In the genomic region with DNA sequence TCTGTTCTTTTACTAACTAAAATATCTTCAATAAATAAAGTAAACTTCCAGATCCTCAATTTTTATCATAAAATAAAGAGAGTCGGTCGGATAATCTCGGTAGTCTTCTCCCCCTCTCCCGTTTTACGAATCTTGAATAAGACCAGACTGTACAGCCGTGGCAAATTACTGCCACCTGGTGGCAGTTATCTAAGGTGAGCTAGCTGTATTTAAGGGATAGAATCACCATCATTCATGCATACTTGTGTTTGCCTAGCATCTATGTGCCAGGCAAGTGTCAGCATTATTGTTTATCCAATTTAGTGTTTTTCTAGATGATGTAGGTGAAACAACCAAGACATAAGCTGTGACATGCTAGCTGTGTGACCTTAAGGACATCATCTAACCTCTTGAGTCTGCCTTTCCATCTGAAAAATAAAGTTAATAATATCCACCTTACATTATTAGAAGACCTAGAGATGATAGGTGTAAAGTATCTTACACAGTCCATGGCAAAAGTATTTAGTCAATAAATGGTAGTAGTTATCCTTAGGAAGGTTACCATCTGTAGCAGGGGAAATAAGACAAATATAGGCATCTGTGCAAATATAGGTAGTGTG, we compare ENCODE assay signal across 8 cellular contexts. TPM values are rescaled to one million over a fixed set of nuclear protein-coding genes. Genes with fewer than 3 reads are reported as not detected.
A peak's percentile ranks its signal among the peaks of the same experiment; 100 is the strongest.
DNase-seq lines count a peak whose midpoint lies in the region; ATAC-seq, FAIRE-seq and TF ChIP-seq lines count a peak whose summit lies in the region.

No MANE protein-coding gene starts in this region.

- no peaks in the 10 kb centered on the region for H3K23me2 ChIP-seq in H1 (ENCODE audit: low read depth, low read length)

- H3K79me1 ChIP-seq in H1 (ENCODE audit: low read depth, low read length) = no peaks in the 10 kb centered on the region

- TF ChIP-seq POLR2A in H1 (IDR thresholded peaks at IDR 0.05; ENCODE audit: control extremely low read depth in 1 of 2, low read depth in 2 of 2, low read length in 2 of 2) (no peak), stomach (IDR thresholded peaks at IDR 0.05) (no peak)

- no peaks in the 10 kb centered on the region for H4K20me1 ChIP-seq in H1 (replicated peaks in 1 of 2; ENCODE audit: control insufficient read depth in 1 of 2, insufficient read depth in 2 of 2, low read length in 2 of 2)

- no peak overlapping the region for H4K5ac ChIP-seq in H1 (ENCODE audit: insufficient read length, low read depth, low read length)

- no peaks in the 10 kb centered on the region for H3K79me2 ChIP-seq in H1 (ENCODE audit: control insufficient read depth in 1 of 2, insufficient read depth in 2 of 2, low read length in 2 of 2)

- H4K91ac ChIP-seq in H1 (replicated peaks; ENCODE audit: insufficient read length, low read length) = no peak overlapping the region

- H3K9me3 ChIP-seq in H1 (ENCODE audit: insufficient read depth in 2 of 2, low read depth in 1 of 2, low read length in 1 of 2) = no peaks in the 10 kb centered on the region
- no peaks in the 10 kb centered on the region for H3K9me3 ChIP-seq in mucosa of descending colon
- no peaks in the 10 kb centered on the region for H3K9me3 ChIP-seq in stomach

- H3K4me1 ChIP-seq in H1 (replicated peaks in 1 of 4; ENCODE audit: control insufficient read depth in 3 of 4, insufficient read depth in 4 of 4, low read length in 3 of 4) = peaks cover 0 to 5% (median 1%) of the 10 kb centered on the region in 4 experiments; a peak in 2 of 7 replicates
- H3K4me1 ChIP-seq in mucosa of descending colon (ENCODE audit: low read depth) = no peaks in the 10 kb centered on the region
- no peaks in the 10 kb centered on the region for H3K4me1 ChIP-seq in stomach

- peak; percentile 81 to 89 for TF ChIP-seq RAD21 in H1 (IDR thresholded peaks at IDR 0.05 in 1 of 2, conservative IDR thresholded peaks at IDR 0.05 in 1 of 2; ENCODE audit: low read depth in 2 of 2, low read length in 2 of 2)

- no peak overlapping the region for H2BK20ac ChIP-seq in H1 (ENCODE audit: low read length)

- H3K56ac ChIP-seq in H1 (replicated peaks; ENCODE audit: insufficient read length, low read depth, low read length) = no peak overlapping the region

- 49% methylated on average over 6 of the region's 6 CpGs; no CpG with 5 or more reads in 1 of the 2 experiments for WGBS in H1 (ENCODE audit: extremely low coverage in 1 of 2, insufficient coverage in 1 of 2, insufficient read length in 1 of 2, insufficient replicate concordance in 2 of 2, low coverage in 1 of 2, low lambda C conversion rate in 2 of 2, missing lambda C conversion rate in 1 of 2), 2 experiments
- WGBS in stomach, 5 donors = 0 to 5% (median 3%) methylated on average over 6 of the region's 6 CpGs

- no peak overlapping the region for H3K23ac ChIP-seq in H1 (ENCODE audit: insufficient read length)

- no peak overlapping the region for H2BK15ac ChIP-seq in H1 (ENCODE audit: low read length)

- no peak overlapping the region for H3K18ac ChIP-seq in H1 (ENCODE audit: extremely low read depth, low read length)

- TF ChIP-seq EP300 in H1 (IDR thresholded peaks at IDR 0.05; ENCODE audit: borderline replicate concordance in 1 of 2, low read depth in 2 of 2, low read length in 2 of 2) (no peak), stomach (IDR thresholded peaks at IDR 0.05) (no peak)

- FAIRE-seq in H1 (lab: Jason Lieb, UNC) = peak; percentile 70

- no peak overlapping the region for H3K27ac ChIP-seq in H1 (ENCODE audit: low read depth, low read length)
- H3K27ac ChIP-seq in stomach = no peak overlapping the region

- no peak overlapping the region for H3K4ac ChIP-seq in H1 (replicated peaks; ENCODE audit: insufficient read length, low read depth, low read length)

- H3K27me3 ChIP-seq in H1 (replicated peaks in 1 of 4; ENCODE audit: control insufficient read depth in 3 of 4, extremely low read depth in 1 of 4, insufficient read depth in 3 of 4, low read length in 3 of 4) = no peaks in the 10 kb centered on the region
- H3K27me3 ChIP-seq in stomach = no peaks in the 10 kb centered on the region

- H3K36me3 ChIP-seq in H1 (ENCODE audit: control insufficient read depth in 2 of 4, insufficient read depth in 4 of 4, low read length in 3 of 4) (no peaks in the 10 kb centered on the region), mucosa of descending colon (ENCODE audit: low read depth) (no peaks in the 10 kb centered on the region), stomach (no peaks in the 10 kb centered on the region)

- no peak overlapping the region for H3K4me3 ChIP-seq in H1 (ENCODE audit: extremely low read depth in 1 of 4, insufficient read depth in 2 of 4, low read depth in 3 of 4, low read length in 4 of 4)
- H3K4me3 ChIP-seq in mucosa of descending colon = no peak overlapping the region
- no peak overlapping the region for H3K4me3 ChIP-seq in stomach

- DNase-seq in AG08395 (ENCODE audit: low spot score) (peak; percentile 50), NCI-H524 treated with DMSO at 0.1 percent for 48 hours (lab: John Stamatoyannopoulos, UW) (peak; percentile 59), H1 (ENCODE audit: low read depth in 1 of 2, low spot score in 2 of 2) (peak in 1 of 2 experiments; percentile 19), mucosa of descending colon (peak in 1 of 3 donors; percentile 83), stomach (peak; percentile 64)
- peak; percentile 59 for DNase-seq in activated CD4-positive, alpha-beta T cell treated with anti-CD3 and anti-CD28 coated beads for 48 hours

- POLR2A ChIA-PET in H1 (lab: Charles Lee; ENCODE audit: partially characterized antibody) = no interaction called here

- no peak overlapping the region for H3K9ac ChIP-seq in H1 (replicated peaks in 1 of 4; ENCODE audit: extremely low read depth in 1 of 4, low read depth in 3 of 4, low read length in 3 of 4)

- no peak overlapping the region for H2AK5ac ChIP-seq in H1 (ENCODE audit: low read depth, low read length)

- H3K4me2 ChIP-seq in H1 (ENCODE audit: insufficient read depth in 1 of 2, low read depth in 2 of 2, low read length in 2 of 2) = no peak overlapping the region

- no peak overlapping the region for H2AFZ ChIP-seq in H1 (ENCODE audit: low read length)

- CTCF ChIA-PET in H1 (lab: Charles Lee; ENCODE audit: partially characterized antibody) = interaction anchor here (0.6 to 3.9 kb wide), 32 partner anchors 8 to 1557 kb away, joined by 3 to 43 read pairs (median 3); no protein-coding TSS in a partner anchor

- ATAC-seq in GM18520 (IDR thresholded peaks at IDR 0.05; ENCODE audit: unreplicated experiment) (peak; percentile 63), HG03378 (IDR thresholded peaks at IDR 0.05; ENCODE audit: unreplicated experiment) (peak; percentile 79), mucosa of descending colon (peak; percentile 79)

- H2BK5ac ChIP-seq in H1 (ENCODE audit: low read depth, low read length) = no peak overlapping the region

- intact Hi-C loops in mucosa of descending colon (cut with DNase I, micrococcal nuclease) (no loop called here), stomach (cut with DNase I; ENCODE audit: low total_unique reads) (no loop called here)

- H4K8ac ChIP-seq in H1 (ENCODE audit: extremely low read depth, insufficient read depth, low read length) = no peak overlapping the region

- TF ChIP-seq CTCF in H1 (IDR thresholded peaks at IDR 0.05; ENCODE audit: control extremely low read depth in 1 of 3, insufficient read depth in 1 of 3, low read depth in 1 of 3, low read length in 3 of 3) (peak in 2 of 3 experiments; percentile 77 to 80; a peak in 3 of 4 replicates), mucosa of descending colon (IDR thresholded peaks at IDR 0.05) (peak; percentile 40), stomach (IDR thresholded peaks at IDR 0.05) (peak in 5 of 7 experiments; percentile 59 to 73 (median 68))

- no peak overlapping the region for H2BK120ac ChIP-seq in H1 (replicated peaks; ENCODE audit: low read depth, low read length)

- H2BK12ac ChIP-seq in H1 (ENCODE audit: low read depth, low read length) = no peak overlapping the region

- no peak overlapping the region for H3K14ac ChIP-seq in H1 (ENCODE audit: insufficient read length)

TF ChIP-seq in H1, 55 proteins besides CTCF, POLR2A, EP300 and RAD21:
- TF ChIP-seq HDAC2 (IDR thresholded peaks at IDR 0.05; ENCODE audit: borderline replicate concordance in 1 of 2, low read depth in 2 of 2, low read length in 2 of 2) (no peak), TEAD4 (IDR thresholded peaks at IDR 0.05; ENCODE audit: low read depth, low read length) (peak; percentile 86)

RNA-seq across cellular contexts. Expression of a gene that starts 21.3 kb away (rescaled TPM):
- total RNA-seq in H1 (2021; fragmentation: NEBNext Ultra II Directional; extraction: Animal tissue kit (Norgen Biotek cat#: 25700)) = 246 and 259 TPM in 2 replicates
- polyA plus RNA-seq in H1 (2011; rRNA removed) (71.4 and 71.5 TPM in 2 replicates), stomach (10 to 100 TPM; 62.8 to 90.1 (median 76.4) TPM)
- 89.6 TPM for polyA plus RNA-seq in H1 (2011; cell fraction: cytosol; rRNA removed)
- polyA plus RNA-seq in H1 (2011; cell fraction: nucleus; rRNA removed) = 89.8 TPM
- polyA plus RNA-seq in H1 (2012, experiment 1 of 2) = 156 to 208 TPM (median 166 TPM) in 4 replicates
- 110 TPM for polyA plus RNA-seq in H1 (2012, experiment 2 of 2)
- 256 TPM for polyA plus RNA-seq in H1 (2013, experiment 1 of 2)
- 255 TPM for polyA plus RNA-seq in H1 (2013, experiment 2 of 2)
- 7.7 and 11.8 TPM in 2 replicates for polyA minus RNA-seq in H1 (2011; rRNA and poly(A)+ RNA removed)
- polyA minus RNA-seq in H1 (2011; cell fraction: cytosol; rRNA and poly(A)+ RNA removed) = 51.4 TPM
- 26.7 TPM for polyA minus RNA-seq in H1 (2011; cell fraction: nucleus; rRNA and poly(A)+ RNA removed)
- total RNA-seq in mucosa of descending colon (10 to 100 TPM; 46.3 to 81.6 (median 69.4) TPM), stomach (100 to 1,000 TPM in 2 of 5 donors, 10 to 100 TPM in 2, 1 to 10 TPM in 1; 7.6 to 207 (median 27.5) TPM)
